ENCODE assay signal across 15 cellular contexts in genomic region chr4:153122855-153123254, GRCh38.
DNase-seq lines count a peak whose midpoint lies in the region; ATAC-seq and TF ChIP-seq lines count a peak whose summit lies in the region.
"Had no signal": no experiment of that assay in that cellular context is flagged by ENCODE, and none has a peak within 500 bp of the region (broad histone marks: within the 10 kb centered on the region; RNA-seq: fewer than 3 reads in every experiment).

No MANE protein-coding gene starts in this region.

- no peak overlapping the region for H3K9ac ChIP-seq in SK-N-SH

- H3K27me3 ChIP-seq in SK-N-SH (ENCODE audit: insufficient read depth) (no peaks in the 10 kb centered on the region), sigmoid colon (no peaks in the 10 kb centered on the region), SJCRH30 (no peaks in the 10 kb centered on the region)

- no peaks in the 10 kb centered on the region for H3K79me2 ChIP-seq in SK-N-SH (ENCODE audit: insufficient read depth)

- H2AFZ ChIP-seq in SK-N-SH (ENCODE audit: low read depth), result no peak overlapping the region

- H3K4me3 ChIP-seq in SK-N-SH (ENCODE audit: low read depth in 2 of 2, low read length in 1 of 2) (no peak overlapping the region), sigmoid colon (no peak overlapping the region), SJCRH30 (no peak overlapping the region)

- ATAC-seq in HG02763 (IDR thresholded peaks at IDR 0.05; ENCODE audit: unreplicated experiment), result no peak

- H3K4me1 ChIP-seq in SK-N-SH (ENCODE audit: control insufficient read depth in 1 of 2, insufficient read depth in 2 of 2, low read depth in 1 of 2, low read length in 1 of 2) (peaks cover 0 to 2% of the 10 kb centered on the region in 2 experiments; a peak in 1 of 4 replicates), sigmoid colon (peaks cover 0 to 24% (median 10%) of the 10 kb centered on the region in 4 donors), SJCRH30 (no peaks in the 10 kb centered on the region)

- DNase-seq in activated CD8-positive, alpha-beta memory T cell treated with anti-CD3 and anti-CD28 coated beads for 24 hours, result peak; percentile 11
- DNase-seq in activated CD8-positive, alpha-beta memory T cell treated with anti-CD3 and anti-CD28 coated beads, Interleukin-2, amount 50 U/mL, for 48 hours, result no peak
- peak; percentile 65 for DNase-seq in NCI-H1694 (lab: John Stamatoyannopoulos, UW)
- DNase-seq in SK-N-SH, result peak; percentile 28
- DNase-seq in sigmoid colon, result no peak
- DNase-seq in SJCRH30, result no peak
- DNase-seq in NCI-H510A (lab: John Stamatoyannopoulos, UW), result no peak
- DNase-seq: HCEC 1CT; NCI-H1417; NCI-H2029; NCI-H526; NK-92 treated with Interleukin-12 subunit alpha and Interleukin-12 subunit beta, amount 100 ng/mL, for 24 hours; SHP77 treated with DMSO at 0.1 percent for 48 hours; SW 1271 had no signal

- 80% methylated on average over 6 of the region's 6 CpGs for WGBS in SK-N-SH (ENCODE audit: low lambda C conversion rate)
- 85 to 92% methylated on average over 6 of the region's 6 CpGs for WGBS in sigmoid colon, 2 donors

- intact Hi-C loops in sigmoid colon (cut with DNase I), result loop anchor here (10.0 kb wide), 1 partner anchor 342 kb away; the partner anchor contains the start of gene TMEM131L

- no peak for TF ChIP-seq EP300 in SK-N-SH (IDR thresholded peaks at IDR 0.05; ENCODE audit: borderline replicate concordance in 1 of 2, low read depth in 1 of 2, low read length in 1 of 2)
- no peak for TF ChIP-seq EP300 in sigmoid colon (IDR thresholded peaks at IDR 0.05)

- H3K36me3 ChIP-seq in SK-N-SH (replicated peaks in 1 of 2; ENCODE audit: control insufficient read depth in 1 of 2, insufficient read depth in 2 of 2, low read length in 1 of 2) (no peaks in the 10 kb centered on the region), sigmoid colon (no peaks in the 10 kb centered on the region), SJCRH30 (no peaks in the 10 kb centered on the region)

- TF ChIP-seq CTCF in SK-N-SH (IDR thresholded peaks at IDR 0.05) (no peak), sigmoid colon (IDR thresholded peaks at IDR 0.05) (no peak)

- no peaks in the 10 kb centered on the region for H3K9me3 ChIP-seq in SK-N-SH
- no peaks in the 10 kb centered on the region for H3K9me3 ChIP-seq in sigmoid colon
- no peaks in the 10 kb centered on the region for H3K9me3 ChIP-seq in SJCRH30 (replicated peaks)

- H3K4me2 ChIP-seq in SK-N-SH, result no peak overlapping the region

- H3F3A ChIP-seq in SK-N-SH (replicated peaks; ENCODE audit: insufficient read depth), result no peaks in the 10 kb centered on the region

- H4K20me1 ChIP-seq in SK-N-SH (ENCODE audit: insufficient read depth), result no peaks in the 10 kb centered on the region

- POLR2A ChIA-PET in SK-N-SH (lab: Yijun Ruan, JAX), result no interaction called here

- CTCF ChIA-PET in SK-N-SH (lab: Yijun Ruan, JAX), result interaction anchor here (6.5 kb wide), 1 partner anchor 39 kb away, joined by 151 read pairs; no protein-coding TSS in a partner anchor

- no peak overlapping the region for H3K27ac ChIP-seq in SK-N-SH (ENCODE audit: low read depth in 2 of 2, low read length in 1 of 2)
- peak overlapping the region in 3 of 4 donors; percentile 38 to 56 (median 40) for H3K27ac ChIP-seq in sigmoid colon
- H3K27ac ChIP-seq in SJCRH30, result no peak overlapping the region

- TF ChIP-seq RAD21 in SK-N-SH (IDR thresholded peaks at IDR 0.05; ENCODE audit: low read length), result no peak

- no peaks in the 10 kb centered on the region for H3K9me2 ChIP-seq in SK-N-SH

- TF ChIP-seq POLR2A in sigmoid colon (IDR thresholded peaks at IDR 0.05), result no peak

TF ChIP-seq in SK-N-SH, 30 proteins besides CTCF, POLR2A, EP300 and RAD21:
- TF ChIP-seq NRF1 (IDR thresholded peaks at IDR 0.05; ENCODE audit: low read depth, low read length), result no peak
- no peak for TF ChIP-seq RFX5 (IDR thresholded peaks at IDR 0.05; ENCODE audit: low read length)
- no peak for TF ChIP-seq JUND (IDR thresholded peaks at IDR 0.05)
- peak; percentile 28; the same call in 1 of the 2 replicates for TF ChIP-seq TCF12 (IDR thresholded peaks at IDR 0.05)
TF ChIP-seq in SK-N-SH: peak in this region for 1.

Comparison
In these comparisons a context has a peak if more than half of its experiments do, and no peak if none do; other contexts are left out.
1. DNase-seq: peak in activated CD8-positive, alpha-beta memory T cell treated with anti-CD3 and anti-CD28 coated beads for 24 hours (single experiment), NCI-H1694 (single experiment) and SK-N-SH (single experiment); none in activated CD8-positive, alpha-beta memory T cell treated with anti-CD3 and anti-CD28 coated beads, Interleukin-2, amount 50 U/mL, for 48 hours (single experiment), sigmoid colon (single experiment), SJCRH30 (0 of 2) and NCI-H510A (single experiment).
2. H3K27ac ChIP-seq: peak in sigmoid colon (3 of 4); none in SK-N-SH (0 of 2) and SJCRH30 (single experiment).